ENCODE assay signal across 8 cellular contexts in genomic region chr18:36419913-36420531, GRCh38.
DNase-seq lines count a peak whose midpoint lies in the region; ATAC-seq and TF ChIP-seq lines count a peak whose summit lies in the region.

No MANE protein-coding gene starts in this region.

- H3K27ac ChIP-seq in CD4-positive, CD25-positive, alpha-beta regulatory T cell (ENCODE audit: insufficient read depth, low read length, poor library complexity, severe bottlenecking): no peak overlapping the region
- H3K27ac ChIP-seq in body of pancreas: no peak overlapping the region

- no peaks in the 10 kb centered on the region for H3K27me3 ChIP-seq in CD4-positive, CD25-positive, alpha-beta regulatory T cell (ENCODE audit: control insufficient read depth, insufficient read depth, low read length)
- H3K27me3 ChIP-seq in body of pancreas: no peaks in the 10 kb centered on the region

- H3K4me3 Mint-ChIP-seq in CD4-positive, CD25-positive, alpha-beta regulatory T cell: no peak overlapping the region

- H3K27ac Mint-ChIP-seq in CD4-positive, CD25-positive, alpha-beta regulatory T cell: no peak overlapping the region

- peaks cover 5% of the 10 kb centered on the region for H3K27me3 Mint-ChIP-seq in CD4-positive, CD25-positive, alpha-beta regulatory T cell

- no peaks in the 10 kb centered on the region for H3K9me3 Mint-ChIP-seq in CD4-positive, CD25-positive, alpha-beta regulatory T cell

- TF ChIP-seq CTCF in NB4 (IDR thresholded peaks at IDR 0.05; ENCODE audit: low read depth, low read length): peak; percentile 21
- TF ChIP-seq CTCF in GM10266 (IDR thresholded peaks at IDR 0.05; ENCODE audit: control insufficient read depth, insufficient read depth, low read depth, missing control alignments): no peak
- no peak for TF ChIP-seq CTCF in body of pancreas (IDR thresholded peaks at IDR 0.05)

- H3K36me3 Mint-ChIP-seq in CD4-positive, CD25-positive, alpha-beta regulatory T cell: no peaks in the 10 kb centered on the region

- DNase-seq in CD4-positive, CD25-positive, alpha-beta regulatory T cell: peak in 1 of 3 donors; percentile 22
- peak; percentile 27 for DNase-seq in NB4 (ENCODE audit: low read depth)
- no peak for DNase-seq in left ventricle myocardium superior
- no peak for DNase-seq in GM10266 (ENCODE audit: extremely low spot score)
- no peak for DNase-seq in body of pancreas
- DNase-seq in T-helper 9 cell: no peak
- DNase-seq in globus pallidus (ENCODE audit: low spot score): no peak

- intact Hi-C loops in left ventricle myocardium superior (cut with micrococcal nuclease): no loop called here
- intact Hi-C loops in body of pancreas (cut with DNase I): no loop called here

- 92 to 93% methylated on average over 7 of the region's 7 CpGs for WGBS in body of pancreas, 2 donors

- TF ChIP-seq POLR2A in NB4 (IDR thresholded peaks at IDR 0.05; ENCODE audit: extremely low read depth, insufficient read length) (no peak), body of pancreas (IDR thresholded peaks at IDR 0.05) (no peak)

- no peaks in the 10 kb centered on the region for H3K9me3 ChIP-seq in CD4-positive, CD25-positive, alpha-beta regulatory T cell (ENCODE audit: control insufficient read depth in 2 of 2, low read length in 2 of 2)
- H3K9me3 ChIP-seq in body of pancreas: no peaks in the 10 kb centered on the region

- no peaks in the 10 kb centered on the region for H3K36me3 ChIP-seq in CD4-positive, CD25-positive, alpha-beta regulatory T cell (ENCODE audit: control insufficient read depth, insufficient read depth, low read length)
- H3K36me3 ChIP-seq in body of pancreas (replicated peaks in 1 of 2; ENCODE audit: insufficient read depth in 1 of 2, low read depth in 2 of 2): no peaks in the 10 kb centered on the region

- no peaks in the 10 kb centered on the region for H3K4me1 Mint-ChIP-seq in CD4-positive, CD25-positive, alpha-beta regulatory T cell

- no peaks in the 10 kb centered on the region for H3K4me1 ChIP-seq in CD4-positive, CD25-positive, alpha-beta regulatory T cell (ENCODE audit: control insufficient read depth, insufficient read depth, low read length, poor library complexity, severe bottlenecking)
- no peaks in the 10 kb centered on the region for H3K4me1 ChIP-seq in body of pancreas

- no peak overlapping the region for H3K4me3 ChIP-seq in CD4-positive, CD25-positive, alpha-beta regulatory T cell (ENCODE audit: low read depth, low read length)
- H3K4me3 ChIP-seq in NB4 (ENCODE audit: low read depth, low read length): no peak overlapping the region
- no peak overlapping the region for H3K4me3 ChIP-seq in body of pancreas

- peak; percentile 22 to 31 for ATAC-seq in CD4-positive, CD25-positive, alpha-beta regulatory T cell (ENCODE audit: low read depth in 2 of 2)
- ATAC-seq in GM18909 (IDR thresholded peaks at IDR 0.05; ENCODE audit: poor library complexity, unreplicated experiment) (peak; percentile 64), left ventricle myocardium superior (peak; percentile 34), body of pancreas (no peak)
